Comparison of ENCODE assay signal across 23 cellular contexts in genomic region chr6:14489445-14489844, GRCh38.
"Had no signal": no experiment of that assay in that cellular context is flagged by ENCODE, and none has a peak within 500 bp of the region (broad histone marks: within the 10 kb centered on the region; RNA-seq: fewer than 3 reads in every experiment).

No MANE protein-coding gene starts in this region.

- H3K36me3 ChIP-seq: SJSA1 had no signal

- H3K27me3 ChIP-seq: SJSA1 had no signal

- DNase-seq: KBM-7, MV-4-11, NCI-H1048, NCI-H1105, NCI-H1436 treated with DMSO at 0.1 percent for 48 hours, NCI-H1694 treated with DMSO at 0.1 percent for 48 hours, NCI-H1930, NCI-H2081, NCI-H2107, NCI-H2171 treated with DMSO at 0.1 percent for 48 hours, NCI-H345, NCI-H446 treated with DMSO at 0.1 percent for 48 hours, NCI-H510A treated with DMSO at 0.1 percent for 48 hours, NCI-H526, NCI-H82, Right ventricle myocardium superior, RPMI8226, SIG-M5, SK-N-SH, SW 1271, T-cell had no signal

- H3K9ac ChIP-seq: SK-N-SH had no signal

- FAIRE-seq: RCC 7860 had no signal

- H3K27ac ChIP-seq: SJSA1 had no signal

- H3K4me1 ChIP-seq: SJSA1 had no signal

- H3K4me2 ChIP-seq: SK-N-SH had no signal

- H3K9me3 ChIP-seq: SJSA1, SK-N-SH had no signal

- ATAC-seq: T-cell had no signal

- H3K4me3 ChIP-seq: SJSA1 had no signal
